In the genomic region with DNA sequence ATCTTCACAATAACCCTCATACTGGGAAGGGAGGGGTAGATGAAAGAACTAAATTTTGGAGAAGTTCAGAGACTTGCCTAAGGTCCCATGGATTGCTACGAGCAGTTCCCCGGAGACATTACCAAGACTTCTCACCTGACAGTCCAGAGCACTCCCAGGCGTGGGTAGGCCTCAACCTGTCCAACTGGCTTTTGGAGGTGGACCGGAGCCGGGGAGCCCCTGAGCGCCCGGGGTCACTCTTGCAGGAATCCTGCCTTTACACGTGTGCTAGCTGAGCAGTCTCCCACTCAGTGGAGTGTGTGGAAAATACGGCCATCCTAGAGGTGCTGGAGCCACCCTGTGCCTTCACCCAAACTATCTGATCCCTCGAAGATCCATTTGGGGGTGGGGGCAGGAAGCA, we compare ENCODE assay signal across 14 cellular contexts. TPM values are rescaled to one million over a fixed set of nuclear protein-coding genes. Genes with fewer than 3 reads are reported as not detected.
DNase-seq lines count a peak whose midpoint lies in the region; ATAC-seq, FAIRE-seq and TF ChIP-seq lines count a peak whose summit lies in the region.
"Had no signal": no experiment of that assay in that cellular context is flagged by ENCODE, and none has a peak within 500 bp of the region (broad histone marks: within the 10 kb centered on the region; RNA-seq: fewer than 3 reads in every experiment).

No MANE protein-coding gene starts in this region.

- no peaks in the 10 kb centered on the region for H3K27me3 Mint-ChIP-seq in stimulated activated naive CD8-positive, alpha-beta T cell treated with anti-CD3 and anti-CD28 coated beads, Interleukin-15, Interleukin-2, amounts not matched to agents 100 ng/mL and 50 ng/mL, for 24 hours
- H3K27me3 Mint-ChIP-seq in activated naive CD8-positive, alpha-beta T cell treated with anti-CD3 and anti-CD28 coated beads for 36 hours = no peaks in the 10 kb centered on the region
- H3K27me3 Mint-ChIP-seq in nephron progenitor cell (ENCODE audit: low read depth, poor library complexity) = peaks cover 27% of the 10 kb centered on the region

- peaks cover 21% of the 10 kb centered on the region for H3K4me1 Mint-ChIP-seq in stimulated activated naive CD8-positive, alpha-beta T cell treated with anti-CD3 and anti-CD28 coated beads, Interleukin-15, Interleukin-2, amounts not matched to agents 100 ng/mL and 50 ng/mL, for 24 hours (ENCODE audit: low read depth)
- H3K4me1 Mint-ChIP-seq in activated naive CD8-positive, alpha-beta T cell treated with anti-CD3 and anti-CD28 coated beads for 36 hours = peaks cover 14% of the 10 kb centered on the region
- peaks cover 9% of the 10 kb centered on the region for H3K4me1 Mint-ChIP-seq in nephron progenitor cell

- FAIRE-seq in urothelium cell line (lab: Jason Lieb, UNC) = no peak

- peak overlapping the region; percentile 74 for H3K27ac Mint-ChIP-seq in stimulated activated naive CD8-positive, alpha-beta T cell treated with anti-CD3 and anti-CD28 coated beads, Interleukin-15, Interleukin-2, amounts not matched to agents 100 ng/mL and 50 ng/mL, for 24 hours
- peak overlapping the region; percentile 86 for H3K27ac Mint-ChIP-seq in activated naive CD8-positive, alpha-beta T cell treated with anti-CD3 and anti-CD28 coated beads for 36 hours
- H3K27ac Mint-ChIP-seq in nephron progenitor cell = peak overlapping the region; percentile 42

- H3K9me3 Mint-ChIP-seq in stimulated activated naive CD8-positive, alpha-beta T cell treated with anti-CD3 and anti-CD28 coated beads, Interleukin-15, Interleukin-2, amounts not matched to agents 100 ng/mL and 50 ng/mL, for 24 hours = no peaks in the 10 kb centered on the region
- H3K9me3 Mint-ChIP-seq in activated naive CD8-positive, alpha-beta T cell treated with anti-CD3 and anti-CD28 coated beads for 36 hours = peaks cover 5% of the 10 kb centered on the region
- H3K9me3 Mint-ChIP-seq in nephron progenitor cell = no peaks in the 10 kb centered on the region

- H3K36me3 Mint-ChIP-seq in stimulated activated naive CD8-positive, alpha-beta T cell treated with anti-CD3 and anti-CD28 coated beads, Interleukin-15, Interleukin-2, amounts not matched to agents 100 ng/mL and 50 ng/mL, for 24 hours (ENCODE audit: low read depth) = peaks cover 4% of the 10 kb centered on the region
- H3K36me3 Mint-ChIP-seq in activated naive CD8-positive, alpha-beta T cell treated with anti-CD3 and anti-CD28 coated beads for 36 hours = peaks cover 13% of the 10 kb centered on the region
- peaks cover 5% of the 10 kb centered on the region for H3K36me3 Mint-ChIP-seq in nephron progenitor cell (ENCODE audit: low read depth)

- H3K4me3 Mint-ChIP-seq in stimulated activated naive CD8-positive, alpha-beta T cell treated with anti-CD3 and anti-CD28 coated beads, Interleukin-15, Interleukin-2, amounts not matched to agents 100 ng/mL and 50 ng/mL, for 24 hours = peak overlapping the region; percentile 79
- H3K4me3 Mint-ChIP-seq in activated naive CD8-positive, alpha-beta T cell treated with anti-CD3 and anti-CD28 coated beads for 36 hours = peak overlapping the region; percentile 83
- H3K4me3 Mint-ChIP-seq in nephron progenitor cell = no peak overlapping the region

- TF ChIP-seq CTCF in nephron progenitor cell (IDR thresholded peaks at IDR 0.05) = no peak

- no peak for ATAC-seq in stimulated activated naive CD8-positive, alpha-beta T cell treated with anti-CD3 and anti-CD28 coated beads, Interleukin-15, Interleukin-2, amounts not matched to agents 100 U/mL and 50 U/mL, for 24 hours

- no peak for DNase-seq in stimulated activated naive CD8-positive, alpha-beta T cell treated with anti-CD3 and anti-CD28 coated beads, Interleukin-15, Interleukin-2, amounts not matched to agents 100 U/mL and 50 U/mL, for 24 hours
- no peak for DNase-seq in activated naive CD8-positive, alpha-beta T cell treated with anti-CD3 and anti-CD28 coated beads for 36 hours
- DNase-seq in nephron progenitor cell (no peak), NCI-H2107 treated with DMSO at 0.1 percent for 48 hours (lab: John Stamatoyannopoulos, UW; ENCODE audit: unreplicated experiment) (no peak), NCI-H510A (lab: John Stamatoyannopoulos, UW) (no peak), urothelium cell line (ENCODE audit: low spot score) (no peak), NCI-H1092 (lab: John Stamatoyannopoulos, UW) (no peak)
- DNase-seq: activated CD4-positive, alpha-beta T cell treated with anti-CD3 and anti-CD28 coated beads, Interleukin-2, amount 50 U/mL, for 4 hours; caudate nucleus; DMS 273 treated with DMSO at 0.1 percent for 48 hours; NCI-H1436; NCI-H2227 treated with DMSO at 0.1 percent for 48 hours had no signal

RNA-seq across cellular contexts. Expression of a gene that starts 8.0 kb away (rescaled TPM):
- total RNA-seq in activated naive CD8-positive, alpha-beta T cell treated with anti-CD3 and anti-CD28 coated beads for 36 hours = 1 to 10 TPM; 6.3 to 6.8 TPM
- total RNA-seq: LHCN-M2 had no signal
